1 cellular context compared by ENCODE assay signal in the genomic region with DNA sequence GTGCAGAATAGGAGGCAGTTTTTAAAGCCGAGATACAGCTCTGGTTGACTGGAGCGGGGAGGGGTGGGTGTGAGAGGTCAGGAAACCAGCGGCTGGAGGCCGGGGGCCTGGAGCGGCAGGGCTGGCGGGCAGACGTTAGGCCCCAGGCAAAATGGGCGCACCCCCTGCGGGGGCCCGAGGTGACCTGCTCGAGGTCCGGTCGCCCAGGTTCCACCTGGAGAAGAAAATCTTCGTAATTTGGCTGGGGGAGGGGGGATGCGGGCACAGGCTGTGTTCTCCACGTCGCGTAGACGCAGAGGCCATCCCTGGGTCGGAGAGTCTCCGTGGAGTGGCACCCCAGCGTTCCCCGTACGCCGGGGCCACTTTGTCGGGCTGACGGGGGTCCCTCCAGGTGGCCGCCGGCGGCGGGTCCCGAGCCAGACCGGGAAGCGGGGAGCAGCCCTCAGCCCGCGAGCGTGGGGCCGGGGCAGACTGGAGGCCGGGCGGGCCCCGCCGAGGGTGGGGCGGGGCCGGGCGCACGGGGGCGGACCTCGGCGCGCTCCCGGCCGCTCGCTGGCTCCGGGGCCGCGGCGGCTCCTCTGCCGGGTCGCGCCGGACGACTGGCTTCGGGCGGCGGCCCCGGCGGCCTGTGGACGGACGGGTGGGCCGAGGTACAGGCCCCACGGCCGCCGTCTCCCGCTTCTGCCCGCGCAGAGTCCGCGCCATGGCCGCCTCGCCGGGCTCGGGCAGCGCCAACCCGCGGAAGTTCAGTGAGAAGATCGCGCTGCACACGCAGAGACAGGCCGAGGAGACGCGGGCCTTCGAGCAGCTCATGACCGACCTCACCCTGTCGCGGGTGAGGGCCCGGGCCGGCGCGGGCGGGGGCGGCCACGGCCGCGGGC.
A peak's percentile ranks its signal among the peaks of the same experiment; 100 is the strongest.
TF ChIP-seq lines count a peak whose summit lies in the region.

A gene with protein sequence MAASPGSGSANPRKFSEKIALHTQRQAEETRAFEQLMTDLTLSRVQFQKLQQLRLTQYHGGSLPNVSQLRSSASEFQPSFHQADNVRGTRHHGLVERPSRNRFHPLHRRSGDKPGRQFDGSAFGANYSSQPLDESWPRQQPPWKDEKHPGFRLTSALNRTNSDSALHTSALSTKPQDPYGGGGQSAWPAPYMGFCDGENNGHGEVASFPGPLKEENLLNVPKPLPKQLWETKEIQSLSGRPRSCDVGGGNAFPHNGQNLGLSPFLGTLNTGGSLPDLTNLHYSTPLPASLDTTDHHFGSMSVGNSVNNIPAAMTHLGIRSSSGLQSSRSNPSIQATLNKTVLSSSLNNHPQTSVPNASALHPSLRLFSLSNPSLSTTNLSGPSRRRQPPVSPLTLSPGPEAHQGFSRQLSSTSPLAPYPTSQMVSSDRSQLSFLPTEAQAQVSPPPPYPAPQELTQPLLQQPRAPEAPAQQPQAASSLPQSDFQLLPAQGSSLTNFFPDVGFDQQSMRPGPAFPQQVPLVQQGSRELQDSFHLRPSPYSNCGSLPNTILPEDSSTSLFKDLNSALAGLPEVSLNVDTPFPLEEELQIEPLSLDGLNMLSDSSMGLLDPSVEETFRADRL (plus strand): TSS at position 555 of the 881 bp plus-strand sequence. CDS start 149 bp downstream, at position 704.

TF ChIP-seq in H1, 55 proteins besides CTCF, POLR2A, EP300 and RAD21 (continued from another document):
- TF ChIP-seq ZNF274 (IDR thresholded peaks at IDR 0.05; ENCODE audit: borderline replicate concordance, extremely low read depth, low read length) (no peak), POLR2AphosphoS5 (IDR thresholded peaks at IDR 0.05; ENCODE audit: low read depth, low read length) (no peak), GABPA (IDR thresholded peaks at IDR 0.05; ENCODE audit: borderline replicate concordance, insufficient read depth, low read length) (no peak), KDM5A (IDR thresholded peaks at IDR 0.05; ENCODE audit: low read length) (no peak), RFX5 (IDR thresholded peaks at IDR 0.05; ENCODE audit: borderline replicate concordance, low read depth, low read length) (no peak), POU5F1 (IDR thresholded peaks at IDR 0.05; ENCODE audit: low read depth, low read length) (no peak), CEBPB (IDR thresholded peaks at IDR 0.05; ENCODE audit: low read depth, low read length) (no peak), EZH2 (IDR thresholded peaks at IDR 0.05; ENCODE audit: low read depth, low read length, severe bottlenecking) (no peak), KDM4A (IDR thresholded peaks at IDR 0.05; ENCODE audit: low read depth, low read length, severe bottlenecking) (peak; percentile 77), KDM1A (IDR thresholded peaks at IDR 0.05; ENCODE audit: borderline replicate concordance, low read length) (no peak), CTBP2 (IDR thresholded peaks at IDR 0.05; ENCODE audit: borderline replicate concordance, insufficient read depth, insufficient read length, low read length) (no peak), HDAC2 (IDR thresholded peaks at IDR 0.05; ENCODE audit: borderline replicate concordance in 1 of 2, low read depth in 2 of 2, low read length in 2 of 2) (no peak), CHD1 (IDR thresholded peaks at IDR 0.05; ENCODE audit: low read depth, low read length) (no peak), YY1 (IDR thresholded peaks at IDR 0.05; ENCODE audit: low read depth, low read length) (peak; percentile 59; the same call in 1 of the 2 replicates), BCL11A (IDR thresholded peaks at IDR 0.05; ENCODE audit: low read depth in 2 of 2, low read length in 2 of 2) (no peak), MAFK (IDR thresholded peaks at IDR 0.05; ENCODE audit: low read depth, low read length) (no peak), BACH1 (IDR thresholded peaks at IDR 0.05; ENCODE audit: low read length) (no peak), TBP (IDR thresholded peaks at IDR 0.05; ENCODE audit: low read depth, low read length) (0 out of 2 replicates have a peak, but pooled peaks have one; percentile 9), BRCA1 (IDR thresholded peaks at IDR 0.05; ENCODE audit: low read depth, low read length) (no peak), GTF2F1 (IDR thresholded peaks at IDR 0.05; ENCODE audit: borderline replicate concordance, low read depth, low read length) (no peak), TAF1 (IDR thresholded peaks at IDR 0.05; ENCODE audit: low read depth, low read length) (no peak; the same call in 1 of the 2 replicates), SAP30 (IDR thresholded peaks at IDR 0.05; ENCODE audit: insufficient read depth, insufficient replicate concordance, low read length) (no peak), SP4 (IDR thresholded peaks at IDR 0.05; ENCODE audit: low read length) (no peak)
- TF ChIP-seq, protein P1, sequence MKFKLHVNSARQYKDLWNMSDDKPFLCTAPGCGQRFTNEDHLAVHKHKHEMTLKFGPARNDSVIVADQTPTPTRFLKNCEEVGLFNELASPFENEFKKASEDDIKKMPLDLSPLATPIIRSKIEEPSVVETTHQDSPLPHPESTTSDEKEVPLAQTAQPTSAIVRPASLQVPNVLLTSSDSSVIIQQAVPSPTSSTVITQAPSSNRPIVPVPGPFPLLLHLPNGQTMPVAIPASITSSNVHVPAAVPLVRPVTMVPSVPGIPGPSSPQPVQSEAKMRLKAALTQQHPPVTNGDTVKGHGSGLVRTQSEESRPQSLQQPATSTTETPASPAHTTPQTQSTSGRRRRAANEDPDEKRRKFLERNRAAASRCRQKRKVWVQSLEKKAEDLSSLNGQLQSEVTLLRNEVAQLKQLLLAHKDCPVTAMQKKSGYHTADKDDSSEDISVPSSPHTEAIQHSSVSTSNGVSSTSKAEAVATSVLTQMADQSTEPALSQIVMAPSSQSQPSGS (IDR thresholded peaks at IDR 0.05; ENCODE audit: low read length), result no peak
